Comparison of ENCODE assay signal across 9 cellular contexts in genomic region chr10:110858297-110858934, GRCh38. TPM values are rescaled to one million over a fixed set of nuclear protein-coding genes. Genes with fewer than 3 reads are reported as not detected.
DNase-seq lines count a peak whose midpoint lies in the region; ATAC-seq and TF ChIP-seq lines count a peak whose summit lies in the region.
"Had no signal": no experiment of that assay in that cellular context is flagged by ENCODE, and none has a peak within 500 bp of the region (broad histone marks: within the 10 kb centered on the region; RNA-seq: fewer than 3 reads in every experiment).

No MANE protein-coding gene starts in this region.

- TF ChIP-seq CTCF in NB4 (IDR thresholded peaks at IDR 0.05; ENCODE audit: low read depth, low read length) (no peak), body of pancreas (IDR thresholded peaks at IDR 0.05) (no peak), neutrophil (IDR thresholded peaks at IDR 0.05) (no peak), testis (IDR thresholded peaks at IDR 0.05) (no peak)

- ATAC-seq in body of pancreas = peak; percentile 2
- no peak for ATAC-seq in GM19035 (IDR thresholded peaks at IDR 0.05; ENCODE audit: unreplicated experiment)
- ATAC-seq: gastroesophageal sphincter had no signal

- H3K27ac ChIP-seq in body of pancreas (peak overlapping the region; percentile 88 to 95 (median 92)), neutrophil (peak overlapping the region; percentile 99), testis (no peak overlapping the region)

- H3K4me3 ChIP-seq in NB4 (ENCODE audit: low read depth, low read length) = no peak overlapping the region
- no peak overlapping the region for H3K4me3 ChIP-seq in body of pancreas
- H3K4me3 ChIP-seq in neutrophil (ENCODE audit: low read depth in 1 of 2, low read length in 1 of 2) = no peak overlapping the region
- H3K4me3 ChIP-seq in testis = no peak overlapping the region
- H3K4me3 ChIP-seq: gastroesophageal sphincter had no signal

- H3K9me3 ChIP-seq in body of pancreas = no peaks in the 10 kb centered on the region
- H3K9me3 ChIP-seq in neutrophil = no peaks in the 10 kb centered on the region
- no peaks in the 10 kb centered on the region for H3K9me3 ChIP-seq in testis
- H3K9me3 ChIP-seq: gastroesophageal sphincter had no signal

- intact Hi-C loops in body of pancreas (cut with DNase I) = no loop called here
- intact Hi-C loops in testis (cut with DNase I; ENCODE audit: low total_unique reads) = no loop called here

- no peak for TF ChIP-seq POLR2A in NB4 (IDR thresholded peaks at IDR 0.05; ENCODE audit: extremely low read depth, insufficient read length)
- no peak for TF ChIP-seq POLR2A in body of pancreas (IDR thresholded peaks at IDR 0.05)
- TF ChIP-seq POLR2A in testis (IDR thresholded peaks at IDR 0.05) = no peak

- no peaks in the 10 kb centered on the region for H3K36me3 ChIP-seq in body of pancreas (replicated peaks in 1 of 2; ENCODE audit: insufficient read depth in 1 of 2, low read depth in 2 of 2)
- H3K36me3 ChIP-seq in neutrophil = no peaks in the 10 kb centered on the region
- no peaks in the 10 kb centered on the region for H3K36me3 ChIP-seq in testis (ENCODE audit: low read depth, missing control alignments)
- H3K36me3 ChIP-seq: gastroesophageal sphincter had no signal

- H3K4me1 ChIP-seq in body of pancreas (peaks cover 82% of the 10 kb centered on the region), neutrophil (ENCODE audit: control insufficient read depth in 1 of 2, insufficient read depth in 1 of 2, low read depth in 1 of 2, low read length in 1 of 2) (peaks cover 71 to 83% of the 10 kb centered on the region in 2 experiments), testis (peaks cover 31% of the 10 kb centered on the region)

- H3K27me3 ChIP-seq in body of pancreas (no peaks in the 10 kb centered on the region), neutrophil (no peaks in the 10 kb centered on the region), testis (no peaks in the 10 kb centered on the region)
- H3K27me3 ChIP-seq: gastroesophageal sphincter had no signal

- DNase-seq in GF-D8 (lab: John Stamatoyannopoulos, UW) = peak; percentile 66
- DNase-seq in NB4 (ENCODE audit: low read depth) = peak; percentile 37
- DNase-seq in body of pancreas = no peak
- no peak for DNase-seq in NCI-H2107 treated with DMSO at 0.1 percent for 48 hours (lab: John Stamatoyannopoulos, UW; ENCODE audit: unreplicated experiment)
- no peak for DNase-seq in testis
- DNase-seq: stimulated activated CD4-positive, alpha-beta T cell treated with anti-CD3 and anti-CD28 coated beads, Interleukin-4, amount 100 ng/mL, for 1 hour had no signal

- WGBS in body of pancreas, 2 donors = 14 to 21% methylated on average over 1 of the region's 1 CpG
- WGBS in testis, 2 donors = 41 to 61% methylated on average over 1 of the region's 1 CpG

RNA-seq across cellular contexts. Expression of gene PDCD4, which starts 13.3 kb away (rescaled TPM):
- total RNA-seq in body of pancreas (100 to 1,000 TPM; 332 to 458 TPM), testis (10 to 100 TPM; 64.0 to 71.1 TPM)
- polyA plus RNA-seq in testis (ENCODE audit: insufficient read depth, low read depth, low replicate concordance) = 124 TPM

Comparison
In these comparisons a context has a peak if more than half of its experiments do, and no peak if none do; other contexts are left out.
1. DNase-seq: peak in GF-D8 (single experiment) and NB4 (single experiment); none in body of pancreas (0 of 4), NCI-H2107 treated with DMSO at 0.1 percent for 48 hours (single experiment) and testis (single experiment).
2. H3K27ac ChIP-seq: peak in body of pancreas (4 of 4) and neutrophil (single experiment); none in testis (0 of 2).
3. RNA of gene PDCD4, which starts 13.3 kb away (total RNA-seq): 332 to 458 TPM in body of pancreas; 64.0 to 71.1 TPM in testis; every median in the first group is over 4 times any median in the second.